ENCODE assay signal across 2 cellular contexts in the genomic region with DNA sequence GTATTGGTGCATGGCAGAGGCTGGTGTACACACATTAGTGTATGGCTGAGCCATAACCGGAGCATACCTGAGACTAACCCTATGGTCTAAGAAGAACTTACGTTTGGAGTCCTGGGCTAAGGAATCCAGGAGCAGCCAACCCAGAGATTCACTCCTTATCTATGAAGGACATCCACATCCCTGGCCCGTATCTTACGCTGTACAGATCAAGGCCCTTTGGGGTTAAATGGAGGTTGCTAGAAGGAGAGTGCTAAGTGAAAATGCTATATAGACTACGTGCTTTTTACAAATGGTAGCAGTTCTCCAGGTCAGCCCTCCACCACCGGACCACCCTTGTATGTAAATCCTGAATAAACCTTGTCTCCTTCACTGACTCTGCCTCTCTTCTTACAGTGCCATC.
A peak's percentile ranks its signal among the peaks of the same experiment; 100 is the strongest.
TF ChIP-seq lines count a peak whose summit lies in the region.

No MANE protein-coding gene starts in this region.

TF ChIP-seq in K562, 482 proteins besides CTCF, POLR2A, EP300 and RAD21 (continued from another document and continues in another):
- TF ChIP-seq, protein P1, sequence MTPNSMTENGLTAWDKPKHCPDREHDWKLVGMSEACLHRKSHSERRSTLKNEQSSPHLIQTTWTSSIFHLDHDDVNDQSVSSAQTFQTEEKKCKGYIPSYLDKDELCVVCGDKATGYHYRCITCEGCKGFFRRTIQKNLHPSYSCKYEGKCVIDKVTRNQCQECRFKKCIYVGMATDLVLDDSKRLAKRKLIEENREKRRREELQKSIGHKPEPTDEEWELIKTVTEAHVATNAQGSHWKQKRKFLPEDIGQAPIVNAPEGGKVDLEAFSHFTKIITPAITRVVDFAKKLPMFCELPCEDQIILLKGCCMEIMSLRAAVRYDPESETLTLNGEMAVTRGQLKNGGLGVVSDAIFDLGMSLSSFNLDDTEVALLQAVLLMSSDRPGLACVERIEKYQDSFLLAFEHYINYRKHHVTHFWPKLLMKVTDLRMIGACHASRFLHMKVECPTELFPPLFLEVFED (CRISPR knock-in tag; conservative IDR thresholded peaks at IDR 0.05), result no peak
- TF ChIP-seq HLTF (IDR thresholded peaks at IDR 0.05) (no peak), CBFB (CRISPR knock-in tag; IDR thresholded peaks at IDR 0.05) (no peak), MAFF (IDR thresholded peaks at IDR 0.05; ENCODE audit: low read length) (no peak), CBX2 (IDR thresholded peaks at IDR 0.05; ENCODE audit: insufficient read depth, low read length, poor library complexity, severe bottlenecking) (no peak), MTA2 (IDR thresholded peaks at IDR 0.05; ENCODE audit: low read depth) (peak; percentile 19; the same call in 1 of the 2 replicates), DACH1 (IDR thresholded peaks at IDR 0.05; ENCODE audit: partially characterized antibody) (no peak), ZNF431 (CRISPR knock-in tag; IDR thresholded peaks at IDR 0.05) (no peak), PHTF2 (CRISPR knock-in tag; IDR thresholded peaks at IDR 0.05) (no peak), ZNF644 (tag; IDR thresholded peaks at IDR 0.05; ENCODE audit: low read depth) (no peak), FOXJ3 (CRISPR knock-in tag; IDR thresholded peaks at IDR 0.05) (no peak), HNRNPK (IDR thresholded peaks at IDR 0.05; ENCODE audit: low read depth, low read length, poor library complexity, severe bottlenecking) (no peak), MED1 (CRISPR knock-in tag; IDR thresholded peaks at IDR 0.05; ENCODE audit: borderline replicate concordance) (no peak), CBFA2T2 (conservative IDR thresholded peaks at IDR 0.05) (peak; percentile 47; the same call in 1 of the 2 replicates), ZBTB17 (CRISPR knock-in tag; IDR thresholded peaks at IDR 0.05) (no peak), ZNF655 (CRISPR knock-in tag; IDR thresholded peaks at IDR 0.05) (no peak), USF2 (CRISPR knock-in tag; IDR thresholded peaks at IDR 0.05) (no peak), ZNF766 (CRISPR knock-in tag; conservative IDR thresholded peaks at IDR 0.05) (0 out of 2 replicates have a peak, but pooled peaks have one; percentile 25), ESRRA (IDR thresholded peaks at IDR 0.05; ENCODE audit: borderline replicate concordance, low read depth) (peak; percentile 74; the same call in 1 of the 2 replicates), ZNF830 (CRISPR knock-in tag; IDR thresholded peaks at IDR 0.05) (no peak)
- TF ChIP-seq, protein P2, sequence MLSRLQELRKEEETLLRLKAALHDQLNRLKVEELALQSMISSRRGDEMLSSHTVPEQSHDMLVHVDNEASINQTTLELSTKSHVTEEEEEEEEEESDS (CRISPR knock-in tag; IDR thresholded peaks at IDR 0.05), result no peak
- TF ChIP-seq, protein P3, sequence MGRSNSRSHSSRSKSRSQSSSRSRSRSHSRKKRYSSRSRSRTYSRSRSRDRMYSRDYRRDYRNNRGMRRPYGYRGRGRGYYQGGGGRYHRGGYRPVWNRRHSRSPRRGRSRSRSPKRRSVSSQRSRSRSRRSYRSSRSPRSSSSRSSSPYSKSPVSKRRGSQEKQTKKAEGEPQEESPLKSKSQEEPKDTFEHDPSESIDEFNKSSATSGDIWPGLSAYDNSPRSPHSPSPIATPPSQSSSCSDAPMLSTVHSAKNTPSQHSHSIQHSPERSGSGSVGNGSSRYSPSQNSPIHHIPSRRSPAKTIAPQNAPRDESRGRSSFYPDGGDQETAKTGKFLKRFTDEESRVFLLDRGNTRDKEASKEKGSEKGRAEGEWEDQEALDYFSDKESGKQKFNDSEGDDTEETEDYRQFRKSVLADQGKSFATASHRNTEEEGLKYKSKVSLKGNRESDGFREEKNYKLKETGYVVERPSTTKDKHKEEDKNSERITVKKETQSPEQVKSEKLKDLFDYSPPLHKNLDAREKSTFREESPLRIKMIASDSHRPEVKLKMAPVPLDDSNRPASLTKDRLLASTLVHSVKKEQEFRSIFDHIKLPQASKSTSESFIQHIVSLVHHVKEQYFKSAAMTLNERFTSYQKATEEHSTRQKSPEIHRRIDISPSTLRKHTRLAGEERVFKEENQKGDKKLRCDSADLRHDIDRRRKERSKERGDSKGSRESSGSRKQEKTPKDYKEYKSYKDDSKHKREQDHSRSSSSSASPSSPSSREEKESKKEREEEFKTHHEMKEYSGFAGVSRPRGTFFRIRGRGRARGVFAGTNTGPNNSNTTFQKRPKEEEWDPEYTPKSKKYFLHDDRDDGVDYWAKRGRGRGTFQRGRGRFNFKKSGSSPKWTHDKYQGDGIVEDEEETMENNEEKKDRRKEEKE (IDR thresholded peaks at IDR 0.05; ENCODE audit: borderline replicate concordance in 1 of 2, control insufficient read depth in 1 of 2, low read depth in 2 of 2, low read length in 1 of 2), result no peak

TF ChIP-seq in HEK293T, 16 proteins besides CTCF, POLR2A, EP300 and RAD21 (continued from another document):
- TF ChIP-seq, protein P4, sequence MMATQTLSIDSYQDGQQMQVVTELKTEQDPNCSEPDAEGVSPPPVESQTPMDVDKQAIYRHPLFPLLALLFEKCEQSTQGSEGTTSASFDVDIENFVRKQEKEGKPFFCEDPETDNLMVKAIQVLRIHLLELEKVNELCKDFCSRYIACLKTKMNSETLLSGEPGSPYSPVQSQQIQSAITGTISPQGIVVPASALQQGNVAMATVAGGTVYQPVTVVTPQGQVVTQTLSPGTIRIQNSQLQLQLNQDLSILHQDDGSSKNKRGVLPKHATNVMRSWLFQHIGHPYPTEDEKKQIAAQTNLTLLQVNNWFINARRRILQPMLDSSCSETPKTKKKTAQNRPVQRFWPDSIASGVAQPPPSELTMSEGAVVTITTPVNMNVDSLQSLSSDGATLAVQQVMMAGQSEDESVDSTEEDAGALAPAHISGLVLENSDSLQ (IDR thresholded peaks at IDR 0.05), result no peak
- no peak for TF ChIP-seq L3MBTL2 (conservative IDR thresholded peaks at IDR 0.05)
- TF ChIP-seq TARDBP (IDR thresholded peaks at IDR 0.05), result no peak
- no peak for TF ChIP-seq FOXK2 (IDR thresholded peaks at IDR 0.05)
- no peak for TF ChIP-seq HDGF (IDR thresholded peaks at IDR 0.05; ENCODE audit: borderline replicate concordance)
- TF ChIP-seq FOXA1 (IDR thresholded peaks at IDR 0.05), result no peak
- TF ChIP-seq ARNT (IDR thresholded peaks at IDR 0.05), result no peak
- TF ChIP-seq CTBP1 (IDR thresholded peaks at IDR 0.05; ENCODE audit: borderline replicate concordance), result no peak
- no peak for TF ChIP-seq LEF1 (IDR thresholded peaks at IDR 0.05; ENCODE audit: borderline replicate concordance)
